Comparison of ENCODE assay signal across 8 cellular contexts in genomic region chr3:66372681-66373350, GRCh38.
A peak's percentile ranks its signal among the peaks of the same experiment; 100 is the strongest.
DNase-seq lines count a peak whose midpoint lies in the region; ATAC-seq and TF ChIP-seq lines count a peak whose summit lies in the region.

No MANE protein-coding gene starts in this region.

- WGBS in esophagus muscularis mucosa: 77% methylated on average over 18 of the region's 18 CpGs

- DNase-seq in stimulated activated naive CD8-positive, alpha-beta T cell treated with anti-CD3 and anti-CD28 coated beads, Interleukin-15, amount 100 ng/mL, for 72 hours: no peak
- DNase-seq in stimulated activated naive CD8-positive, alpha-beta T cell treated with anti-CD3 and anti-CD28 coated beads, Interleukin-15, Interleukin-2, amounts not matched to agents 100 U/mL and 50 U/mL, for 24 hours: no peak
- DNase-seq in SK-N-DZ (ENCODE audit: low spot score): peak; percentile 16
- DNase-seq in esophagus muscularis mucosa (ENCODE audit: extremely low spot score): peak; percentile 88
- no peak for DNase-seq in retinal pigment epithelial cell (ENCODE audit: low read depth)
- DNase-seq in CD1c-positive myeloid dendritic cell (ENCODE audit: extremely low spot score): no peak
- no peak for DNase-seq in cerebellar nuclear complex (lab: John Stamatoyannopoulos, UW)

- H3K9me3 Mint-ChIP-seq in stimulated activated naive CD8-positive, alpha-beta T cell treated with anti-CD3 and anti-CD28 coated beads, Interleukin-15, amount 100 ng/mL, for 72 hours: no peaks in the 10 kb centered on the region

- H3K27ac Mint-ChIP-seq in stimulated activated naive CD8-positive, alpha-beta T cell treated with anti-CD3 and anti-CD28 coated beads, Interleukin-15, amount 100 ng/mL, for 72 hours: no peak overlapping the region

- TF ChIP-seq CTCF in esophagus muscularis mucosa (IDR thresholded peaks at IDR 0.05) (peak in 2 of 3 experiments; percentile 8 to 11), retinal pigment epithelial cell (conservative IDR thresholded peaks at IDR 0.05; ENCODE audit: low read depth, low read length) (peak; percentile 49)

- no peaks in the 10 kb centered on the region for H3K27me3 Mint-ChIP-seq in stimulated activated naive CD8-positive, alpha-beta T cell treated with anti-CD3 and anti-CD28 coated beads, Interleukin-15, amount 100 ng/mL, for 72 hours

- H3K27me3 ChIP-seq in esophagus muscularis mucosa: no peaks in the 10 kb centered on the region

- H3K4me3 Mint-ChIP-seq in stimulated activated naive CD8-positive, alpha-beta T cell treated with anti-CD3 and anti-CD28 coated beads, Interleukin-15, amount 100 ng/mL, for 72 hours: no peak overlapping the region

- no peak for TF ChIP-seq POLR2A in esophagus muscularis mucosa (IDR thresholded peaks at IDR 0.05; ENCODE audit: low read depth)

- H3K27ac ChIP-seq in esophagus muscularis mucosa (replicated peaks in 1 of 4): no peak overlapping the region

- H3K4me3 ChIP-seq in esophagus muscularis mucosa: no peak overlapping the region
- H3K4me3 ChIP-seq in retinal pigment epithelial cell (ENCODE audit: low read length): no peak overlapping the region

- intact Hi-C loops in esophagus muscularis mucosa (cut with DNase I): no loop called here

- peaks cover 2% of the 10 kb centered on the region for H3K4me1 Mint-ChIP-seq in stimulated activated naive CD8-positive, alpha-beta T cell treated with anti-CD3 and anti-CD28 coated beads, Interleukin-15, amount 100 ng/mL, for 72 hours

- peak; percentile 73 for ATAC-seq in stimulated activated naive CD8-positive, alpha-beta T cell treated with anti-CD3 and anti-CD28 coated beads, Interleukin-15, amount 100 ng/mL, for 72 hours
- no peak for ATAC-seq in stimulated activated naive CD8-positive, alpha-beta T cell treated with anti-CD3 and anti-CD28 coated beads, Interleukin-15, Interleukin-2, amounts not matched to agents 100 U/mL and 50 U/mL, for 24 hours
- no peak for ATAC-seq in GM18858 (IDR thresholded peaks at IDR 0.05; ENCODE audit: unreplicated experiment)

- no peaks in the 10 kb centered on the region for H3K9me3 ChIP-seq in esophagus muscularis mucosa

- no peak for TF ChIP-seq EP300 in esophagus muscularis mucosa (IDR thresholded peaks at IDR 0.05)

- H3K4me1 ChIP-seq in esophagus muscularis mucosa: peaks cover 12 to 16% (median 13%) of the 10 kb centered on the region in 4 donors

- peaks cover 0 to 47% (median 17%) of the 10 kb centered on the region in 4 donors for H3K36me3 ChIP-seq in esophagus muscularis mucosa

Comparison
In these comparisons a context has a peak if more than half of its experiments do, and no peak if none do; other contexts are left out.
1. DNase-seq: peak in SK-N-DZ (single experiment) and esophagus muscularis mucosa (single experiment); none in stimulated activated naive CD8-positive, alpha-beta T cell treated with anti-CD3 and anti-CD28 coated beads, Interleukin-15, amount 100 ng/mL, for 72 hours (0 of 2), stimulated activated naive CD8-positive, alpha-beta T cell treated with anti-CD3 and anti-CD28 coated beads, Interleukin-15, Interleukin-2, amounts not matched to agents 100 U/mL and 50 U/mL, for 24 hours (single experiment), retinal pigment epithelial cell (single experiment), CD1c-positive myeloid dendritic cell (single experiment) and cerebellar nuclear complex (0 of 2).